Comparison of ENCODE assay signal across 11 cellular contexts in the genomic region with DNA sequence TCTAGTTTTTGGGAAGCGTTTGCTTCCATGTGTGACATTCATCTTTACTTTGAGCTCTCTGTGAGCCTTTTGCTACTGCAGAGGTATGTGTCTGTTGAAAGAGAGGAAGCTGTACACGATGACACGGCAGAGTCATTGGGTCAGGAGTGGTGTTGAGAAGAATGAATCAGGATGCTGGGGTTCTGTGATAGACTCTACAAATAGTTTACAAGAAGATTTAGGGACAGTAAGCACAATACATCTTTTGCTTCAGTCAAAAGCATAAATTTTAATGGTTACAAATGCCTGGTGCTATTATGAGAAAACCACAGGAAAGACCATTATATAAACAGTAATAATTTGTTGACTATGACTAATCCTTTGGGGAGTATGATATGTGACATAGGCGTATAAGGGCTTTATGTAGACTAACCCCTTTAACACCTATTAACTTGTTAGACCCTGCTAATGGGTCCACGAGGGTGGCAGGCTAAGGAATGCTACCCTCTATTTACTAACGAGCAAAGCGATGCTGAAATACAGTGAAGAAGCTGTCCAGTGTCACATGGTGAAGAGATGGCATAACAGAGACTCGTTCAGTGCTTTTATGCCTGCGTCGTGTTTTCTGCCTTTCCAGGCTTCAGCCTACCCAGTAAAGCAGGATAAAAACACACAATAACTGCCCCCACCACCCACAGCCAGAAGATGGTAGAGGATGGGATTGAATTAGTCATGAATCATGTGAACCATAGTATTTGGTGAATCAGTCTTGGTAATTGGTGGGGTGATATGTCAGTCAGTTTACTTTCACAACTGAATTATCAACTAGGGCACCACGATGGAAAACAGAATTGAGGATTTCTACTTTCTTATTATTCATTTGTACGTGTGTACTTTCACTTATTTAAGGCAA.
DNase-seq lines count a peak whose midpoint lies in the region; ATAC-seq and TF ChIP-seq lines count a peak whose summit lies in the region.
"Had no signal": no experiment of that assay in that cellular context is flagged by ENCODE, and none has a peak within 500 bp of the region (broad histone marks: within the 10 kb centered on the region; RNA-seq: fewer than 3 reads in every experiment).

No MANE protein-coding gene starts in this region.

- POLR2A ChIA-PET in Panc1 (lab: Charles Lee) = no interaction called here

- intact Hi-C loops in Panc1 (cut with micrococcal nuclease; ENCODE audit: unreplicated experiment) = loop anchor here (5.0 to 10.0 kb wide), 2 partner anchors 525 to 682 kb away; partner anchors contain the start of gene BCL6

- H3K27ac ChIP-seq in Panc1 (ENCODE audit: low read length) (peak overlapping the region; percentile 88), rectal smooth muscle tissue (ENCODE audit: low read depth, low read length) (peak overlapping the region; percentile 97)

- no peaks in the 10 kb centered on the region for H3K27me3 ChIP-seq in Panc1 (ENCODE audit: control insufficient read depth, insufficient read depth, low read length)
- H3K27me3 ChIP-seq in rectal smooth muscle tissue (ENCODE audit: control insufficient read depth, insufficient read depth, low read length) = no peaks in the 10 kb centered on the region
- H3K27me3 ChIP-seq: right lobe of liver had no signal

- H3K36me3 ChIP-seq in Panc1 (ENCODE audit: control insufficient read depth, insufficient read depth, low read length) (no peaks in the 10 kb centered on the region), rectal smooth muscle tissue (ENCODE audit: control insufficient read depth, insufficient read depth, low read length) (no peaks in the 10 kb centered on the region)
- H3K36me3 ChIP-seq: right lobe of liver had no signal

- H3K9ac ChIP-seq in rectal smooth muscle tissue (ENCODE audit: low read length) = no peak overlapping the region

- TF ChIP-seq CTCF in Panc1 (IDR thresholded peaks at IDR 0.05) = no peak

- no TSS peak for BruUV-seq in Panc1 (replicated peaks; lab: Mats Ljungman, UMichigan)

- no peaks in the 10 kb centered on the region for H3K9me3 ChIP-seq in Panc1 (ENCODE audit: control insufficient read depth, insufficient read depth, low read depth, low read length)
- H3K9me3 ChIP-seq: right lobe of liver had no signal

- in situ Hi-C loops in Panc1 (cut with HindIII; ENCODE audit: low pct_unique_long_range_greater_than_20kb, low sequenced_read_pairs) = no loop called here

- H3K4me3 ChIP-seq in Panc1 (ENCODE audit: low read depth in 2 of 2, low read length in 2 of 2) (peak overlapping the region in 1 of 2 experiments; percentile 6; a peak in 1 of 4 replicates), rectal smooth muscle tissue (ENCODE audit: low read length) (no peak overlapping the region)
- H3K4me3 ChIP-seq: right lobe of liver had no signal

- peaks cover 68% of the 10 kb centered on the region for H3K4me1 ChIP-seq in Panc1 (ENCODE audit: control insufficient read depth, insufficient read depth, low read length)
- H3K4me1 ChIP-seq in rectal smooth muscle tissue (ENCODE audit: control insufficient read depth, insufficient read depth, low read length) = peaks cover 56% of the 10 kb centered on the region

- CTCF ChIA-PET in Panc1 (lab: Charles Lee) = interaction anchor here (0.9 kb wide), 1 partner anchor 534 kb away, joined by 4 read pairs; no protein-coding TSS in a partner anchor

- DNase-seq in Daoy (ENCODE audit: low read depth) (peak; percentile 81), Panc1 (ENCODE audit: low read depth, low spot score) (peak; percentile 94), fibroblast of gingiva (ENCODE audit: low read depth) (peak; percentile 71), NCI-H1436 treated with DMSO at 0.1 percent for 48 hours (lab: John Stamatoyannopoulos, UW) (no peak), NCI-H128 (lab: John Stamatoyannopoulos, UW; ENCODE audit: unreplicated experiment) (no peak), AG08396 (ENCODE audit: low spot score) (no peak)
- DNase-seq: activated CD4-positive, alpha-beta T cell treated with anti-CD3 and anti-CD28 coated beads, Interleukin-2, amount 10 ng/mL, durations not matched to agents 7 days and 5 days; NCI-H2081 treated with DMSO at 0.1 percent for 48 hours; right lobe of liver had no signal

- ATAC-seq in Panc1 (peak; percentile 82), HG02642 (IDR thresholded peaks at IDR 0.05; ENCODE audit: poor library complexity, unreplicated experiment) (no peak)

Comparison
In these comparisons a context has a peak if more than half of its experiments do, and no peak if none do; other contexts are left out.
1. DNase-seq: peak in Daoy (single experiment), Panc1 (single experiment) and fibroblast of gingiva (single experiment); none in NCI-H1436 treated with DMSO at 0.1 percent for 48 hours (single experiment), NCI-H128 (single experiment) and AG08396 (single experiment).